ENCODE assay signal across 10 cellular contexts in genomic region chr5:99034336-99034735, GRCh38.
A peak's percentile ranks its signal among the peaks of the same experiment; 100 is the strongest.
DNase-seq lines count a peak whose midpoint lies in the region; ATAC-seq, FAIRE-seq and TF ChIP-seq lines count a peak whose summit lies in the region.
"Had no signal": no experiment of that assay in that cellular context is flagged by ENCODE, and none has a peak within 500 bp of the region (broad histone marks: within the 10 kb centered on the region; RNA-seq: fewer than 3 reads in every experiment).

No MANE protein-coding gene starts in this region.

- no peaks in the 10 kb centered on the region for H3K9me3 ChIP-seq in endothelial cell of umbilical vein (replicated peaks; ENCODE audit: control insufficient read depth, insufficient read depth, low read length)
- H3K9me3 ChIP-seq: heart left ventricle had no signal

- no peak for ATAC-seq in stimulated activated memory B cell treated with anti-CD40 and anti-IgM and Interleukin-4, amounts not matched to agents 10 μg/mL and 1 μg/mL and 100 μg/mL, for 72 hours
- no peak for ATAC-seq in GM21390 (IDR thresholded peaks at IDR 0.05; ENCODE audit: unreplicated experiment)
- ATAC-seq: heart left ventricle had no signal

- no peak for FAIRE-seq in endothelial cell of umbilical vein (lab: Jason Lieb, UNC)

- no peak for TF ChIP-seq POLR2A in endothelial cell of umbilical vein (IDR thresholded peaks at IDR 0.05; ENCODE audit: low read depth, low read length)

- dilution Hi-C loops in endothelial cell of umbilical vein (cut with MboI; ENCODE audit: extremely low pct_ligation_motif_present, low sequenced_read_pairs): no loop called here

- H3K4me3 ChIP-seq in endothelial cell of umbilical vein (replicated peaks in 1 of 3; ENCODE audit: insufficient read depth in 1 of 3, low read depth in 1 of 3, low read length in 3 of 3): no peak overlapping the region

- H3K27me3 ChIP-seq in endothelial cell of umbilical vein (ENCODE audit: control insufficient read depth in 2 of 2, insufficient read depth in 2 of 2, low read length in 2 of 2): no peaks in the 10 kb centered on the region
- H3K27me3 ChIP-seq: heart left ventricle had no signal

- intact Hi-C loops in endothelial cell of umbilical vein (cut with micrococcal nuclease): loop anchor here (10.0 kb wide), 1 partner anchor 1850 kb away; the partner anchor contains the start of gene RIOK2

- CTCF ChIA-PET in activated CD4-positive, alpha-beta T cell treated with anti-CD3 and anti-CD28 coated beads, Interleukin-2, amount 10 ng/mL, durations not matched to agents 7 days and 5 days (lab: Charles Lee): interaction anchor here (0.6 to 0.8 kb wide), 2 partner anchors 111 to 165 kb away, joined by 3 read pairs; no protein-coding TSS in a partner anchor
- CTCF ChIA-PET in endothelial cell of umbilical vein (lab: Charles Lee): interaction anchor here (0.7 to 1.9 kb wide), 3 partner anchors 26 to 130 kb away, joined by 4 read pairs; no protein-coding TSS in a partner anchor

- peaks cover 83% of the 10 kb centered on the region for H3K4me1 Mint-ChIP-seq in activated CD4-positive, alpha-beta T cell treated with anti-CD3 and anti-CD28 coated beads, Interleukin-2, amount 10 ng/mL, durations not matched to agents 7 days and 5 days
- peaks cover 76% of the 10 kb centered on the region for H3K4me1 Mint-ChIP-seq in stimulated activated memory B cell treated with anti-CD40 and anti-IgM and Interleukin-4, amounts not matched to agents 10 μg/mL and 1 μg/mL and 100 μg/mL, for 72 hours

- no TSS peak for BruUV-seq in endothelial cell of umbilical vein (replicated peaks; lab: Mats Ljungman, UMichigan)

- H2AFZ ChIP-seq in endothelial cell of umbilical vein (ENCODE audit: low read depth, low read length): peak overlapping the region; percentile 98

- no peak overlapping the region for H3K9ac ChIP-seq in endothelial cell of umbilical vein (replicated peaks; ENCODE audit: extremely low read depth, insufficient read depth, low read length)

- H3K9me3 Mint-ChIP-seq in activated CD4-positive, alpha-beta T cell treated with anti-CD3 and anti-CD28 coated beads, Interleukin-2, amount 10 ng/mL, durations not matched to agents 7 days and 5 days: peaks cover 18% of the 10 kb centered on the region
- peaks cover 6% of the 10 kb centered on the region for H3K9me3 Mint-ChIP-seq in stimulated activated memory B cell treated with anti-CD40 and anti-IgM and Interleukin-4, amounts not matched to agents 10 μg/mL and 1 μg/mL and 100 μg/mL, for 72 hours

- H3K79me2 ChIP-seq in endothelial cell of umbilical vein (ENCODE audit: control insufficient read depth, insufficient read depth, low read length): no peaks in the 10 kb centered on the region

- H4K20me1 ChIP-seq in endothelial cell of umbilical vein (replicated peaks; ENCODE audit: control insufficient read depth, extremely low read depth, insufficient read depth, low read length): no peaks in the 10 kb centered on the region

- TF ChIP-seq CTCF in endothelial cell of umbilical vein (IDR thresholded peaks at IDR 0.05; ENCODE audit: extremely low read depth in 1 of 2, insufficient read depth in 1 of 2, low read depth in 1 of 2, low read length in 2 of 2) (no peak), GM13976 (IDR thresholded peaks at IDR 0.05; ENCODE audit: borderline replicate concordance, control extremely low read depth, extremely low read depth, insufficient read depth, missing control alignments) (no peak), GM10266 (IDR thresholded peaks at IDR 0.05; ENCODE audit: control insufficient read depth, insufficient read depth, low read depth, missing control alignments) (no peak)

- H3K9me1 ChIP-seq in endothelial cell of umbilical vein (replicated peaks; ENCODE audit: control insufficient read depth, extremely low read depth, insufficient read depth, low read length): no peaks in the 10 kb centered on the region

- no peaks in the 10 kb centered on the region for H3K36me3 ChIP-seq in endothelial cell of umbilical vein (ENCODE audit: control insufficient read depth in 2 of 2, extremely low read depth in 1 of 2, insufficient read depth in 2 of 2, low read length in 2 of 2)
- H3K36me3 ChIP-seq: heart left ventricle had no signal

- no peak for DNase-seq in activated CD4-positive, alpha-beta T cell treated with anti-CD3 and anti-CD28 coated beads, Interleukin-2, amount 10 ng/mL, durations not matched to agents 7 days and 5 days
- DNase-seq in activated CD4-positive, alpha-beta T cell treated with anti-CD3 and anti-CD28 coated beads, Interleukin-2, amount 50 U/mL, for 48 hours: no peak
- DNase-seq in RPMI8226 (peak; percentile 49), endothelial cell of umbilical vein (ENCODE audit: low read depth, low spot score) (peak; percentile 58), GM13976 (ENCODE audit: low spot score) (no peak), GM10266 (ENCODE audit: extremely low spot score) (no peak)
- DNase-seq: central memory CD4-positive, alpha-beta T cell; heart left ventricle had no signal

- H3K4me1 ChIP-seq in endothelial cell of umbilical vein (ENCODE audit: control insufficient read depth, extremely low read depth, insufficient read depth, low read length): peaks cover 16% of the 10 kb centered on the region

- H3K27ac Mint-ChIP-seq in activated CD4-positive, alpha-beta T cell treated with anti-CD3 and anti-CD28 coated beads, Interleukin-2, amount 10 ng/mL, durations not matched to agents 7 days and 5 days: peak overlapping the region; percentile 97
- H3K27ac Mint-ChIP-seq in stimulated activated memory B cell treated with anti-CD40 and anti-IgM and Interleukin-4, amounts not matched to agents 10 μg/mL and 1 μg/mL and 100 μg/mL, for 72 hours: peak overlapping the region; percentile 80

- in situ Hi-C loops in GM13976 (cut with MboI; ENCODE audit: low sequenced_read_pairs, unreplicated experiment): loop anchor here (5.0 kb wide), 1 partner anchor 122 kb away; no protein-coding TSS in a partner anchor

- no peak overlapping the region for H3K4me2 ChIP-seq in endothelial cell of umbilical vein (ENCODE audit: insufficient read depth, low read length)

- no peak overlapping the region for H3K27ac ChIP-seq in endothelial cell of umbilical vein (ENCODE audit: insufficient read depth, low read depth, low read length)

- H3K36me3 Mint-ChIP-seq in activated CD4-positive, alpha-beta T cell treated with anti-CD3 and anti-CD28 coated beads, Interleukin-2, amount 10 ng/mL, durations not matched to agents 7 days and 5 days (ENCODE audit: low read depth): peaks cover 40% of the 10 kb centered on the region
- H3K36me3 Mint-ChIP-seq in stimulated activated memory B cell treated with anti-CD40 and anti-IgM and Interleukin-4, amounts not matched to agents 10 μg/mL and 1 μg/mL and 100 μg/mL, for 72 hours: peaks cover 6% of the 10 kb centered on the region

- H3K27me3 Mint-ChIP-seq in activated CD4-positive, alpha-beta T cell treated with anti-CD3 and anti-CD28 coated beads, Interleukin-2, amount 10 ng/mL, durations not matched to agents 7 days and 5 days: no peaks in the 10 kb centered on the region
- no peaks in the 10 kb centered on the region for H3K27me3 Mint-ChIP-seq in stimulated activated memory B cell treated with anti-CD40 and anti-IgM and Interleukin-4, amounts not matched to agents 10 μg/mL and 1 μg/mL and 100 μg/mL, for 72 hours

- H3K4me3 Mint-ChIP-seq in activated CD4-positive, alpha-beta T cell treated with anti-CD3 and anti-CD28 coated beads, Interleukin-2, amount 10 ng/mL, durations not matched to agents 7 days and 5 days: peak overlapping the region; percentile 75
- peak overlapping the region; percentile 19 for H3K4me3 Mint-ChIP-seq in stimulated activated memory B cell treated with anti-CD40 and anti-IgM and Interleukin-4, amounts not matched to agents 10 μg/mL and 1 μg/mL and 100 μg/mL, for 72 hours

- POLR2A ChIA-PET in activated CD4-positive, alpha-beta T cell treated with anti-CD3 and anti-CD28 coated beads, Interleukin-2, amount 10 ng/mL, durations not matched to agents 7 days and 5 days (lab: Charles Lee): no interaction called here
- POLR2A ChIA-PET in endothelial cell of umbilical vein (lab: Charles Lee): no interaction called here

TF ChIP-seq in endothelial cell of umbilical vein, 7 proteins besides CTCF, POLR2A, EP300 and RAD21:
- TF ChIP-seq, protein P1, sequence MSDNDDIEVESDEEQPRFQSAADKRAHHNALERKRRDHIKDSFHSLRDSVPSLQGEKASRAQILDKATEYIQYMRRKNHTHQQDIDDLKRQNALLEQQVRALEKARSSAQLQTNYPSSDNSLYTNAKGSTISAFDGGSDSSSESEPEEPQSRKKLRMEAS (IDR thresholded peaks at IDR 0.05; ENCODE audit: insufficient read depth, insufficient read length): no peak
- TF ChIP-seq JUN (IDR thresholded peaks at IDR 0.05; ENCODE audit: borderline replicate concordance, insufficient read depth, insufficient read length, low read depth) (no peak), MYC (IDR thresholded peaks at IDR 0.05; ENCODE audit: low read depth, low read length) (no peak), POLR2AphosphoS5 (IDR thresholded peaks at IDR 0.05; ENCODE audit: insufficient read depth, low read depth, low read length) (no peak), EZH2 (IDR thresholded peaks at IDR 0.05; ENCODE audit: borderline replicate concordance, low read depth, low read length, severe bottlenecking) (no peak), FOS (IDR thresholded peaks at IDR 0.05; ENCODE audit: borderline replicate concordance, insufficient read depth, low read length) (no peak), GATA2 (IDR thresholded peaks at IDR 0.05; ENCODE audit: insufficient read depth, insufficient read length, low read depth, low read length) (no peak)

Comparison
In these comparisons a context has a peak if more than half of its experiments do, and no peak if none do; other contexts are left out.
1. DNase-seq: peak in RPMI8226 (single experiment) and endothelial cell of umbilical vein (single experiment); none in activated CD4-positive, alpha-beta T cell treated with anti-CD3 and anti-CD28 coated beads, Interleukin-2, amount 10 ng/mL, durations not matched to agents 7 days and 5 days (single experiment), activated CD4-positive, alpha-beta T cell treated with anti-CD3 and anti-CD28 coated beads, Interleukin-2, amount 50 U/mL, for 48 hours (0 of 2), GM13976 (single experiment) and GM10266 (single experiment).